17 cellular contexts compared by ENCODE assay signal in the genomic region with DNA sequence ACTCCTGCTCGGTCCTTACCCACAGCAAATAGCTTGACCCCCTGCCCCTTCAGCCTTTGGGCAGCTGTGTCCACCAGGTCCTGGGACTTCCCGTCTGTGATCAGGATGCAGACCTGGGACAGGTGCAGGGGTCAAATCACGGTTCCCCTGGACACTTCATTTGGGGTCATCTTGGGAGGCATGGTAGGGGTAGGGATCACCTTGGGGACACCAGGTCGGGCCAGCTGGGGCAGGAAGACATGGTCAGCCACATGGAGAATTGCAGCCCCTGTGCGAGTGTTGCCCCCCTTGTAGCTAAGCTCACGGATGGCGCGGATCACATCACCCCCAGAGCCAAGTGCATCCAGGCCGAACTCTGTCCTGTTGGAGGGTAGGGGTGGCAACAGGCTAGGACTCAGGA. TPM values are rescaled to one million over a fixed set of nuclear protein-coding genes. Genes with fewer than 3 reads are reported as not detected.
"Had no signal": no experiment of that assay in that cellular context is flagged by ENCODE, and none has a peak within 500 bp of the region (broad histone marks: within the 10 kb centered on the region; RNA-seq: fewer than 3 reads in every experiment).

No MANE protein-coding gene starts in this region.

- H2AFZ ChIP-seq: hepatocyte had no signal

- H3K27ac ChIP-seq: hepatocyte, neutrophil, right atrium auricular region, tibial nerve had no signal

- ATAC-seq: activated CD8-positive, alpha-beta memory T cell treated with anti-CD3 and anti-CD28 coated beads, Interleukin-2, amount 10 ng/mL, durations not matched to agents 7 days and 5 days; stimulated activated effector memory CD8-positive, alpha-beta T cell treated with anti-CD3 and anti-CD28 coated beads, Interleukin-12 subunit alpha, Interleukin-12 subunit beta, amount 100 ng/mL, for 72 hours had no signal

- H3K27me3 ChIP-seq: hepatocyte, right atrium auricular region had no signal

- H3K4me2 ChIP-seq: hepatocyte had no signal

- H3K9me3 ChIP-seq: neutrophil, right atrium auricular region, tibial nerve had no signal

- H3K79me2 ChIP-seq: hepatocyte had no signal

- DNase-seq: activated CD4-positive, alpha-beta T cell treated with anti-CD3 and anti-CD28 coated beads for 1 hour; activated CD4-positive, alpha-beta T cell treated with anti-CD3 and anti-CD28 coated beads, Interleukin-2, amount 50 U/mL, for 48 hours; activated CD8-positive, alpha-beta memory T cell treated with anti-CD3 and anti-CD28 coated beads, Interleukin-2, amount 10 ng/mL, durations not matched to agents 7 days and 5 days; activated effector memory CD4-positive, alpha-beta T cell treated with anti-CD3 and anti-CD28 coated beads, Interleukin-2, amount 50 U/mL, for 16 hours; activated T-cell treated with anti-CD3 and anti-CD28 coated beads, Interleukin-2, amount 50 U/mL, for 24 hours; amygdala; kidney glomerular epithelial cell; midbrain; posterior cingulate gyrus; small intestine; T-helper 9 cell had no signal

- H3K4me3 ChIP-seq: hepatocyte, right atrium auricular region, tibial nerve had no signal

RNA-seq across cellular contexts. Expression of a gene that starts 28.2 kb away (rescaled TPM):
- total RNA-seq: hepatocyte, liver, right atrium auricular region, tibial nerve had no signal
- polyA plus RNA-seq: hepatocyte, liver had no signal

RNA-seq across cellular contexts. Expression of a gene that starts 29.8 kb away (rescaled TPM):
- total RNA-seq: activated CD8-positive, alpha-beta memory T cell treated with anti-CD3 and anti-CD28 coated beads, Interleukin-2, amount 10 ng/mL, durations not matched to agents 7 days and 5 days; right atrium auricular region had no signal
- polyA plus RNA-seq: liver had no signal
